ENCODE assay signal across 13 cellular contexts in genomic region chr4:40721730-40722171, GRCh38. TPM values are rescaled to one million over a fixed set of nuclear protein-coding genes. Genes with fewer than 3 reads are reported as not detected.
A peak's percentile ranks its signal among the peaks of the same experiment; 100 is the strongest.
DNase-seq lines count a peak whose midpoint lies in the region; ATAC-seq, FAIRE-seq and TF ChIP-seq lines count a peak whose summit lies in the region.
"Had no signal": no experiment of that assay in that cellular context is flagged by ENCODE, and none has a peak within 500 bp of the region (broad histone marks: within the 10 kb centered on the region; RNA-seq: fewer than 3 reads in every experiment).

No MANE protein-coding gene starts in this region.

- H3K9me3 ChIP-seq in naive thymus-derived CD4-positive, alpha-beta T cell (ENCODE audit: control insufficient read depth in 2 of 3, low read length in 3 of 3), result no peaks in the 10 kb centered on the region

- peaks cover 0 to 28% (median 0%) of the 10 kb centered on the region in 7 donors for H3K4me1 Mint-ChIP-seq in naive thymus-derived CD4-positive, alpha-beta T cell
- H3K4me1 Mint-ChIP-seq: central memory CD8-positive, alpha-beta T cell had no signal

- H3K27me3 ChIP-seq in naive thymus-derived CD4-positive, alpha-beta T cell (ENCODE audit: control insufficient read depth in 2 of 2, insufficient read depth in 2 of 2, low read length in 2 of 2), result no peaks in the 10 kb centered on the region

- TF ChIP-seq CTCF in AG09309 (IDR thresholded peaks at IDR 0.05; ENCODE audit: control insufficient read depth, insufficient read depth, low read depth, low read length, missing control alignments), result no peak

- H3K36me3 Mint-ChIP-seq in naive thymus-derived CD4-positive, alpha-beta T cell, result peaks cover 0 to 2% (median 0%) of the 10 kb centered on the region in 5 donors
- H3K36me3 Mint-ChIP-seq: CD4-positive, CD25-positive, alpha-beta regulatory T cell had no signal

- peak; percentile 93 for FAIRE-seq in GM19239 (lab: Jason Lieb, UNC)

- H3K27me3 Mint-ChIP-seq in naive thymus-derived CD4-positive, alpha-beta T cell, result no peaks in the 10 kb centered on the region

- H3K4me3 Mint-ChIP-seq in naive thymus-derived CD4-positive, alpha-beta T cell, result no peak overlapping the region
- H3K4me3 Mint-ChIP-seq: CD4-positive, CD25-positive, alpha-beta regulatory T cell; central memory CD8-positive, alpha-beta T cell had no signal

- no peak overlapping the region for H3K27ac Mint-ChIP-seq in naive thymus-derived CD4-positive, alpha-beta T cell
- H3K27ac Mint-ChIP-seq: CD4-positive, CD25-positive, alpha-beta regulatory T cell had no signal

- H3K27ac ChIP-seq in naive thymus-derived CD4-positive, alpha-beta T cell (ENCODE audit: low read depth, low read length), result no peak overlapping the region
- H3K27ac ChIP-seq: foreskin keratinocyte had no signal

- H3K4me3 ChIP-seq in AG09309 (ENCODE audit: control insufficient read depth, low read depth, low read length), result no peak overlapping the region
- no peak overlapping the region for H3K4me3 ChIP-seq in naive thymus-derived CD4-positive, alpha-beta T cell (ENCODE audit: low read length)

- H3K9me3 Mint-ChIP-seq in naive thymus-derived CD4-positive, alpha-beta T cell, result no peaks in the 10 kb centered on the region
- H3K9me3 Mint-ChIP-seq: central memory CD8-positive, alpha-beta T cell had no signal

- peaks cover 0 to 13% of the 10 kb centered on the region in 2 donors for H3K4me1 ChIP-seq in naive thymus-derived CD4-positive, alpha-beta T cell (ENCODE audit: control insufficient read depth in 2 of 2, insufficient read depth in 2 of 2, low read length in 2 of 2)
- H3K4me1 ChIP-seq: foreskin keratinocyte had no signal

- ATAC-seq in naive thymus-derived CD4-positive, alpha-beta T cell, result peak; percentile 47
- ATAC-seq in GM18868 (IDR thresholded peaks at IDR 0.05; ENCODE audit: unreplicated experiment) (no peak), GM21447 (IDR thresholded peaks at IDR 0.05; ENCODE audit: unreplicated experiment) (no peak)

- H3K36me3 ChIP-seq in naive thymus-derived CD4-positive, alpha-beta T cell (ENCODE audit: control insufficient read depth in 2 of 3, insufficient read depth in 3 of 3, low read length in 3 of 3), result no peaks in the 10 kb centered on the region

- intact Hi-C loops in naive thymus-derived CD4-positive, alpha-beta T cell (cut with micrococcal nuclease), result loop anchor here in 1 of 2 donors (2.0 to 5.0 kb wide), 4 partner anchors 49 to 664 kb away; partner anchors contain the start of gene N4BP2

- DNase-seq in AG09309 (ENCODE audit: low read depth) (peak; percentile 20), GM19239 (ENCODE audit: insufficient read length, low spot score) (no peak), amniotic epithelial cell (ENCODE audit: low read depth) (peak; percentile 26), NCI-H1694 (lab: John Stamatoyannopoulos, UW) (no peak), T-helper 9 cell (no peak)
- DNase-seq in naive thymus-derived CD4-positive, alpha-beta T cell, result no peak
- DNase-seq: CD4-positive, CD25-positive, alpha-beta regulatory T cell; left cardiac atrium; NCI-H146 had no signal

- POLR2A ChIA-PET in naive thymus-derived CD4-positive, alpha-beta T cell (lab: Charles Lee), result interaction anchor here (0.5 to 0.6 kb wide), 2 partner anchors 101 to 417 kb away, joined by 3 read pairs; no protein-coding TSS in a partner anchor

- CTCF ChIA-PET in naive thymus-derived CD4-positive, alpha-beta T cell (lab: Charles Lee), result no interaction called here

RNA-seq across cellular contexts. Expression of gene NSUN7, which starts 28.0 kb away (rescaled TPM):
- under 1 TPM in 2 of 5 experiments, not detected in 3; 0.15 to 0.50 TPM for total RNA-seq in naive thymus-derived CD4-positive, alpha-beta T cell
- not detected for polyA plus RNA-seq in naive thymus-derived CD4-positive, alpha-beta T cell
- polyA plus RNA-seq: CD4-positive, CD25-positive, alpha-beta regulatory T cell had no signal

Comparison
In these comparisons a context has a peak if more than half of its experiments do, and no peak if none do; other contexts are left out.
1. DNase-seq: peak in AG09309 (single experiment) and amniotic epithelial cell (single experiment); none in GM19239 (single experiment), naive thymus-derived CD4-positive, alpha-beta T cell (0 of 9), NCI-H1694 (single experiment) and T-helper 9 cell (single experiment).